Comparison of ENCODE assay signal across 2 cellular contexts in genomic region chr18:2967357-2967756, GRCh38.
TF ChIP-seq lines count a peak whose summit lies in the region.

No MANE protein-coding gene starts in this region.

TF ChIP-seq in GM23338, 12 proteins besides CTCF, POLR2A, EP300 and RAD21:
- TF ChIP-seq, protein P1, sequence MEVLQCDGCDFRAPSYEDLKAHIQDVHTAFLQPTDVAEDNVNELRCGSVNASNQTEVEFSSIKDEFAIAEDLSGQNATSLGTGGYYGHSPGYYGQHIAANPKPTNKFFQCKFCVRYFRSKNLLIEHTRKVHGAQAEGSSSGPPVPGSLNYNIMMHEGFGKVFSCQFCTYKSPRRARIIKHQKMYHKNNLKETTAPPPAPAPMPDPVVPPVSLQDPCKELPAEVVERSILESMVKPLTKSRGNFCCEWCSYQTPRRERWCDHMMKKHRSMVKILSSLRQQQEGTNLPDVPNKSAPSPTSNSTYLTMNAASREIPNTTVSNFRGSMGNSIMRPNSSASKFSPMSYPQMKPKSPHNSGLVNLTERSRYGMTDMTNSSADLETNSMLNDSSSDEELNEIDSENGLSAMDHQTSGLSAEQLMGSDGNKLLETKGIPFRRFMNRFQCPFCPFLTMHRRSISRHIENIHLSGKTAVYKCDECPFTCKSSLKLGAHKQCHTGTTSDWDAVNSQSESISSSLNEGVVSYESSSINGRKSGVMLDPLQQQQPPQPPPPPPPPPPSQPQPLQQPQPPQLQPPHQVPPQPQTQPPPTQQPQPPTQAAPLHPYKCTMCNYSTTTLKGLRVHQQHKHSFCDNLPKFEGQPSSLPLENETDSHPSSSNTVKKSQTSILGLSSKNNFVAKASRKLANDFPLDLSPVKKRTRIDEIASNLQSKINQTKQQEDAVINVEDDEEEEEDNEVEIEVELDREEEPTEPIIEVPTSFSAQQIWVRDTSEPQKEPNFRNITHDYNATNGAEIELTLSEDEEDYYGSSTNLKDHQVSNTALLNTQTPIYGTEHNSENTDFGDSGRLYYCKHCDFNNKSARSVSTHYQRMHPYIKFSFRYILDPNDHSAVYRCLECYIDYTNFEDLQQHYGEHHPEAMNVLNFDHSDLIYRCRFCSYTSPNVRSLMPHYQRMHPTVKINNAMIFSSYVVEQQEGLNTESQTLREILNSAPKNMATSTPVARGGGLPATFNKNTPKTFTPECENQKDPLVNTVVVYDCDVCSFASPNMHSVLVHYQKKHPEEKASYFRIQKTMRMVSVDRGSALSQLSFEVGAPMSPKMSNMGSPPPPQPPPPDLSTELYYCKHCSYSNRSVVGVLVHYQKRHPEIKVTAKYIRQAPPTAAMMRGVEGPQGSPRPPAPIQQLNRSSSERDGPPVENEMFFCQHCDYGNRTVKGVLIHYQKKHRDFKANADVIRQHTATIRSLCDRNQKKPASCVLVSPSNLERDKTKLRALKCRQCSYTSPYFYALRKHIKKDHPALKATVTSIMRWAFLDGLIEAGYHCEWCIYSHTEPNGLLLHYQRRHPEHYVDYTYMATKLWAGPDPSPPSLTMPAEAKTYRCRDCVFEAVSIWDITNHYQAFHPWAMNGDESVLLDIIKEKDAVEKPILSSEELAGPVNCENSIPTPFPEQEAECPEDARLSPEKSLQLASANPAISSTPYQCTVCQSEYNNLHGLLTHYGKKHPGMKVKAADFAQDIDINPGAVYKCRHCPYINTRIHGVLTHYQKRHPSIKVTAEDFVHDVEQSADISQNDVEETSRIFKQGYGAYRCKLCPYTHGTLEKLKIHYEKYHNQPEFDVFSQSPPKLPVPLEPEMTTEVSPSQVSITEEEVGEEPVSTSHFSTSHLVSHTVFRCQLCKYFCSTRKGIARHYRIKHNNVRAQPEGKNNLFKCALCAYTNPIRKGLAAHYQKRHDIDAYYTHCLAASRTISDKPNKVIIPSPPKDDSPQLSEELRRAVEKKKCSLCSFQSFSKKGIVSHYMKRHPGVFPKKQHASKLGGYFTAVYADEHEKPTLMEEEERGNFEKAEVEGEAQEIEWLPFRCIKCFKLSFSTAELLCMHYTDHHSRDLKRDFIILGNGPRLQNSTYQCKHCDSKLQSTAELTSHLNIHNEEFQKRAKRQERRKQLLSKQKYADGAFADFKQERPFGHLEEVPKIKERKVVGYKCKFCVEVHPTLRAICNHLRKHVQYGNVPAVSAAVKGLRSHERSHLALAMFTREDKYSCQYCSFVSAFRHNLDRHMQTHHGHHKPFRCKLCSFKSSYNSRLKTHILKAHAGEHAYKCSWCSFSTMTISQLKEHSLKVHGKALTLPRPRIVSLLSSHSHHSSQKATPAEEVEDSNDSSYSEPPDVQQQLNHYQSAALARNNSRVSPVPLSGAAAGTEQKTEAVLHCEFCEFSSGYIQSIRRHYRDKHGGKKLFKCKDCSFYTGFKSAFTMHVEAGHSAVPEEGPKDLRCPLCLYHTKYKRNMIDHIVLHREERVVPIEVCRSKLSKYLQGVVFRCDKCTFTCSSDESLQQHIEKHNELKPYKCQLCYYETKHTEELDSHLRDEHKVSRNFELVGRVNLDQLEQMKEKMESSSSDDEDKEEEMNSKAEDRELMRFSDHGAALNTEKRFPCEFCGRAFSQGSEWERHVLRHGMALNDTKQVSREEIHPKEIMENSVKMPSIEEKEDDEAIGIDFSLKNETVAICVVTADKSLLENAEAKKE (CRISPR knock-in tag; IDR thresholded peaks at IDR 0.05) = no peak
- TF ChIP-seq JUNB (IDR thresholded peaks at IDR 0.05; ENCODE audit: unreplicated experiment) (no peak), ZNF331 (CRISPR knock-in tag; IDR thresholded peaks at IDR 0.05; ENCODE audit: low read depth) (no peak), NANOG (IDR thresholded peaks at IDR 0.05; ENCODE audit: borderline replicate concordance) (no peak), CREB1 (CRISPR knock-in tag; IDR thresholded peaks at IDR 0.05; ENCODE audit: low read depth) (no peak), ETS1 (IDR thresholded peaks at IDR 0.05) (no peak), STAT1 (IDR thresholded peaks at IDR 0.05; ENCODE audit: unreplicated experiment) (no peak), ZNF114 (CRISPR knock-in tag; IDR thresholded peaks at IDR 0.05) (no peak), EZH2phosphoT487 (IDR thresholded peaks at IDR 0.05; ENCODE audit: unreplicated experiment) (no peak), EZH2 (IDR thresholded peaks at IDR 0.05; ENCODE audit: low read depth, unreplicated experiment) (no peak), POLR2AphosphoS5 (IDR thresholded peaks at IDR 0.05; ENCODE audit: low read depth) (no peak)
- TF ChIP-seq, protein P2, sequence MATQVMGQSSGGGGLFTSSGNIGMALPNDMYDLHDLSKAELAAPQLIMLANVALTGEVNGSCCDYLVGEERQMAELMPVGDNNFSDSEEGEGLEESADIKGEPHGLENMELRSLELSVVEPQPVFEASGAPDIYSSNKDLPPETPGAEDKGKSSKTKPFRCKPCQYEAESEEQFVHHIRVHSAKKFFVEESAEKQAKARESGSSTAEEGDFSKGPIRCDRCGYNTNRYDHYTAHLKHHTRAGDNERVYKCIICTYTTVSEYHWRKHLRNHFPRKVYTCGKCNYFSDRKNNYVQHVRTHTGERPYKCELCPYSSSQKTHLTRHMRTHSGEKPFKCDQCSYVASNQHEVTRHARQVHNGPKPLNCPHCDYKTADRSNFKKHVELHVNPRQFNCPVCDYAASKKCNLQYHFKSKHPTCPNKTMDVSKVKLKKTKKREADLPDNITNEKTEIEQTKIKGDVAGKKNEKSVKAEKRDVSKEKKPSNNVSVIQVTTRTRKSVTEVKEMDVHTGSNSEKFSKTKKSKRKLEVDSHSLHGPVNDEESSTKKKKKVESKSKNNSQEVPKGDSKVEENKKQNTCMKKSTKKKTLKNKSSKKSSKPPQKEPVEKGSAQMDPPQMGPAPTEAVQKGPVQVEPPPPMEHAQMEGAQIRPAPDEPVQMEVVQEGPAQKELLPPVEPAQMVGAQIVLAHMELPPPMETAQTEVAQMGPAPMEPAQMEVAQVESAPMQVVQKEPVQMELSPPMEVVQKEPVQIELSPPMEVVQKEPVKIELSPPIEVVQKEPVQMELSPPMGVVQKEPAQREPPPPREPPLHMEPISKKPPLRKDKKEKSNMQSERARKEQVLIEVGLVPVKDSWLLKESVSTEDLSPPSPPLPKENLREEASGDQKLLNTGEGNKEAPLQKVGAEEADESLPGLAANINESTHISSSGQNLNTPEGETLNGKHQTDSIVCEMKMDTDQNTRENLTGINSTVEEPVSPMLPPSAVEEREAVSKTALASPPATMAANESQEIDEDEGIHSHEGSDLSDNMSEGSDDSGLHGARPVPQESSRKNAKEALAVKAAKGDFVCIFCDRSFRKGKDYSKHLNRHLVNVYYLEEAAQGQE (IDR thresholded peaks at IDR 0.05; ENCODE audit: unreplicated experiment) = no peak

TF ChIP-seq in GM12878, 131 proteins besides CTCF, POLR2A, EP300 and RAD21:
- 0 out of 2 replicates have a peak, but pooled peaks have one; percentile 13 for TF ChIP-seq NFIC (IDR thresholded peaks at IDR 0.05; ENCODE audit: low read depth, low read length)
- TF ChIP-seq MEF2B (IDR thresholded peaks at IDR 0.05; ENCODE audit: partially characterized antibody, poor library complexity, severe bottlenecking) = peak; percentile 63
- no peak for TF ChIP-seq HDAC6 (IDR thresholded peaks at IDR 0.05; ENCODE audit: unreplicated experiment)
- peak; percentile 44; the same call in 1 of the 2 replicates for TF ChIP-seq JUNB (IDR thresholded peaks at IDR 0.05)
- TF ChIP-seq SMARCA5 (IDR thresholded peaks at IDR 0.05) = 0 out of 2 replicates have a peak, but pooled peaks have one; percentile 15
- TF ChIP-seq IKZF1 (conservative IDR thresholded peaks at IDR 0.05) = peak; percentile 13; the same call in 1 of the 2 replicates
